ENCODE assay signal across 9 cellular contexts in genomic region chr9:129317179-129318011, GRCh38.
DNase-seq lines count a peak whose midpoint lies in the region; ATAC-seq and TF ChIP-seq lines count a peak whose summit lies in the region.
"Had no signal": no experiment of that assay in that cellular context is flagged by ENCODE, and none has a peak within 500 bp of the region (broad histone marks: within the 10 kb centered on the region; RNA-seq: fewer than 3 reads in every experiment).

No MANE protein-coding gene starts in this region.

- no peak overlapping the region for H3K27ac ChIP-seq in neural progenitor cell

- H3K27ac Mint-ChIP-seq in neural progenitor cell (peak overlapping the region; percentile 6), immature natural killer cell (no peak overlapping the region)

- H3K9ac ChIP-seq in neural progenitor cell, result no peak overlapping the region

- no peak overlapping the region for H3K4me2 ChIP-seq in neural progenitor cell

- H3K9me3 ChIP-seq in neural progenitor cell (ENCODE audit: low read depth), result no peaks in the 10 kb centered on the region

- H3K4me1 Mint-ChIP-seq in neural progenitor cell (peaks cover 51% of the 10 kb centered on the region), immature natural killer cell (peaks cover 6 to 10% of the 10 kb centered on the region in 2 donors)

- H3K36me3 ChIP-seq in neural progenitor cell, result no peaks in the 10 kb centered on the region

- peak overlapping the region; percentile 24 for H3K4me3 Mint-ChIP-seq in neural progenitor cell
- no peak overlapping the region for H3K4me3 Mint-ChIP-seq in immature natural killer cell
- H3K4me3 Mint-ChIP-seq: dendritic cell treated with granulocyte-macrophage colony-stimulating factor and Interleukin-4, amounts not matched to agents 40 ng/mL and 50 ng/mL, for 4 days had no signal

- peak overlapping the region; percentile 63 for H2AFZ ChIP-seq in neural progenitor cell (replicated peaks)

- H3K79me2 ChIP-seq in neural progenitor cell (ENCODE audit: low read depth), result no peaks in the 10 kb centered on the region

- H3K4me1 ChIP-seq in neural progenitor cell, result peaks cover 8% of the 10 kb centered on the region

- H3K4me3 ChIP-seq in choroid plexus epithelial cell (ENCODE audit: low read depth, low read length) (no peak overlapping the region), neural progenitor cell (no peak overlapping the region)

- no peaks in the 10 kb centered on the region for H3F3A ChIP-seq in neural progenitor cell (ENCODE audit: low read depth)

- H3K27me3 Mint-ChIP-seq in neural progenitor cell (ENCODE audit: insufficient read depth, low read depth), result peaks cover 17% of the 10 kb centered on the region
- H3K27me3 Mint-ChIP-seq in immature natural killer cell (ENCODE audit: low read depth in 3 of 3), result peaks cover 2 to 5% (median 5%) of the 10 kb centered on the region in 3 donors

- peak; percentile 19 for DNase-seq in DMS53 treated with DMSO at 0.1 percent for 48 hours (lab: John Stamatoyannopoulos, UW; ENCODE audit: unreplicated experiment)
- peak; percentile 3 to 22 for DNase-seq in Kasumi-1 (lab: John Stamatoyannopoulos, UW)
- DNase-seq in choroid plexus epithelial cell (ENCODE audit: low read depth), result peak; percentile 75
- DNase-seq in neural progenitor cell (ENCODE audit: low spot score), result peak; percentile 36
- DNase-seq in medulla oblongata (ENCODE audit: extremely low spot score), result no peak
- DNase-seq in immature natural killer cell, result no peak
- no peak for DNase-seq in SW 1271 (lab: John Stamatoyannopoulos, UW)

- no peaks in the 10 kb centered on the region for H4K20me1 ChIP-seq in neural progenitor cell (ENCODE audit: low read depth)

- H3K36me3 Mint-ChIP-seq in neural progenitor cell (no peaks in the 10 kb centered on the region), immature natural killer cell (no peaks in the 10 kb centered on the region)

- no peak for ATAC-seq in GM18520 (IDR thresholded peaks at IDR 0.05; ENCODE audit: unreplicated experiment)

- H3K9me3 Mint-ChIP-seq in neural progenitor cell (no peaks in the 10 kb centered on the region), immature natural killer cell (no peaks in the 10 kb centered on the region)
- H3K9me3 Mint-ChIP-seq: dendritic cell treated with granulocyte-macrophage colony-stimulating factor and Interleukin-4, amounts not matched to agents 40 ng/mL and 50 ng/mL, for 4 days had no signal

- TF ChIP-seq CTCF in choroid plexus epithelial cell (conservative IDR thresholded peaks at IDR 0.05; ENCODE audit: low read depth, low read length) (no peak), neural progenitor cell (IDR thresholded peaks at IDR 0.05) (no peak)

- H3K27me3 ChIP-seq in neural progenitor cell, result no peaks in the 10 kb centered on the region

Comparison
In these comparisons a context has a peak if more than half of its experiments do, and no peak if none do; other contexts are left out.
1. DNase-seq: peak in DMS53 treated with DMSO at 0.1 percent for 48 hours (single experiment), Kasumi-1 (2 of 2), choroid plexus epithelial cell (single experiment) and neural progenitor cell (single experiment); none in medulla oblongata (single experiment), immature natural killer cell (0 of 3) and SW 1271 (0 of 2).